In the genomic region with DNA sequence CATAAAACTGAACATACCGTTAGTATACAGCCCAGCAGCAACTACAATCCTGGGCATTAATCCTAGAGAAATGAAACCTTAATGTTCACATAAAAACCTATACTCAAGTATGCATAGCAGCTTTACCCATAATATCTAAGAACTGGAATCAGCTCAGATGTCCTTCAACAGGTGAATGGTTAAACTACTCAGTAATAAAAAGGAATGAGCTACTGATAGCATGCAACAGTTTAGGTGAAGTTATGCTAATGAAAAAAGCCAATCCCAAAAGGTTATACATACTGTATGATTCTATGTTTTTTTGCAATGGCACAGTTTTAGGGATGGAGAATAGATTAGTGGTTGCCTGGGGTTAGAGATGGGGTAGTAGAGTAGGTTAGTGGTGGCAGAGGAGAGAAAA, we compare ENCODE assay signal across 15 cellular contexts. TPM values are rescaled to one million over a fixed set of nuclear protein-coding genes. Genes with fewer than 3 reads are reported as not detected.
"Had no signal": no experiment of that assay in that cellular context is flagged by ENCODE, and none has a peak within 500 bp of the region (broad histone marks: within the 10 kb centered on the region; RNA-seq: fewer than 3 reads in every experiment).

No MANE protein-coding gene starts in this region.

- ATAC-seq: activated T-cell treated with anti-CD3 and anti-CD28 coated beads, Interleukin-2, amount 50 U/mL, for 4 hours; SK-N-SH treated with all-trans-retinoic acid at 6 μM for 48 hours; T-helper 17 cell had no signal

- H3K27me3 Mint-ChIP-seq: T-helper 17 cell had no signal

- H3K4me3 Mint-ChIP-seq: activated T-cell treated with anti-CD3 and anti-CD28 coated beads, Interleukin-2, amount 50 U/mL, for 4 hours had no signal

- H3K9me3 Mint-ChIP-seq: activated T-cell treated with anti-CD3 and anti-CD28 coated beads, Interleukin-2, amount 50 U/mL, for 4 hours had no signal

- DNase-seq: activated T-cell treated with anti-CD3 and anti-CD28 coated beads, Interleukin-2, amount 50 U/mL, for 4 hours; hypothalamus; kidney glomerular epithelial cell; posterior cingulate gyrus; Right ventricle myocardium superior; T-helper 17 cell; transverse colon had no signal

RNA-seq across cellular contexts. Expression of a gene that starts 9.4 kb away (rescaled TPM):
- total RNA-seq: activated T-cell treated with anti-CD3 and anti-CD28 coated beads, Interleukin-2, amount 50 U/mL, for 4 hours; astrocyte; cardiac muscle cell; esophagus muscularis mucosa; fibroblast of villous mesenchyme; lower leg skin; right atrium auricular region; Right ventricle myocardium superior; subcutaneous adipose tissue; T-helper 17 cell; transverse colon had no signal
